In genomic region chr2:216862628-216863027, GRCh38 we compare ENCODE assay signal across 1 cellular context.
A peak's percentile ranks its signal among the peaks of the same experiment; 100 is the strongest.
TF ChIP-seq lines count a peak whose summit lies in the region.

No MANE protein-coding gene starts in this region.

TF ChIP-seq in K562, 482 proteins besides CTCF, POLR2A, EP300 and RAD21 (continued from another document):
- TF ChIP-seq ZNF592 (IDR thresholded peaks at IDR 0.05) (peak; percentile 54; the same call in 1 of the 2 replicates), HBP1 (CRISPR knock-in tag; IDR thresholded peaks at IDR 0.05) (no peak), ZNF76 (CRISPR knock-in tag; IDR thresholded peaks at IDR 0.05; ENCODE audit: borderline replicate concordance) (no peak), NRF1 (conservative IDR thresholded peaks at IDR 0.05 in 1 of 2, IDR thresholded peaks at IDR 0.05 in 1 of 2) (no peak), POLR2B (IDR thresholded peaks at IDR 0.05; ENCODE audit: low read depth, partially characterized antibody) (no peak), HMG20A (CRISPR knock-in tag; conservative IDR thresholded peaks at IDR 0.05) (no peak), ELK3 (CRISPR knock-in tag; IDR thresholded peaks at IDR 0.05) (no peak), ELF1 (tag; IDR thresholded peaks at IDR 0.05) (no peak), SIN3B (IDR thresholded peaks at IDR 0.05; ENCODE audit: low read depth) (no peak), NR4A1 (CRISPR knock-in tag; IDR thresholded peaks at IDR 0.05) (no peak), NR4A1 (tag; IDR thresholded peaks at IDR 0.05) (peak; percentile 62; the same call in 1 of the 2 replicates), NFE2 (IDR thresholded peaks at IDR 0.05; ENCODE audit: low read depth) (peak; percentile 51), CBFB (CRISPR knock-in tag; IDR thresholded peaks at IDR 0.05) (no peak), JUNB (CRISPR knock-in tag; conservative IDR thresholded peaks at IDR 0.05) (no peak), ZBTB11 (CRISPR knock-in tag; IDR thresholded peaks at IDR 0.05) (no peak), EHMT2 (IDR thresholded peaks at IDR 0.05) (no peak), NR2C1 (IDR thresholded peaks at IDR 0.05) (no peak), NR2C1 (tag; IDR thresholded peaks at IDR 0.05) (peak; percentile 41; the same call in 1 of the 2 replicates), PRDM10 (IDR thresholded peaks at IDR 0.05; ENCODE audit: partially characterized antibody) (peak; percentile 39), ZBTB43 (CRISPR knock-in tag; IDR thresholded peaks at IDR 0.05) (no peak), C11orf30 (IDR thresholded peaks at IDR 0.05; ENCODE audit: low read depth) (peak; percentile 56; the same call in 1 of the 2 replicates), ZBTB17 (CRISPR knock-in tag; IDR thresholded peaks at IDR 0.05) (no peak), CREB3 (tag; conservative IDR thresholded peaks at IDR 0.05; ENCODE audit: low read depth) (0 out of 2 replicates have a peak, but pooled peaks have one; percentile 26), CBX5 (IDR thresholded peaks at IDR 0.05; ENCODE audit: borderline replicate concordance, low read depth) (no peak), PTRF (tag; IDR thresholded peaks at IDR 0.05) (0 out of 2 replicates have a peak, but pooled peaks have one; percentile 41), PPARD (CRISPR knock-in tag; IDR thresholded peaks at IDR 0.05) (no peak), KHSRP (IDR thresholded peaks at IDR 0.05) (no peak)
